26 cellular contexts compared by ENCODE assay signal in the genomic region with DNA sequence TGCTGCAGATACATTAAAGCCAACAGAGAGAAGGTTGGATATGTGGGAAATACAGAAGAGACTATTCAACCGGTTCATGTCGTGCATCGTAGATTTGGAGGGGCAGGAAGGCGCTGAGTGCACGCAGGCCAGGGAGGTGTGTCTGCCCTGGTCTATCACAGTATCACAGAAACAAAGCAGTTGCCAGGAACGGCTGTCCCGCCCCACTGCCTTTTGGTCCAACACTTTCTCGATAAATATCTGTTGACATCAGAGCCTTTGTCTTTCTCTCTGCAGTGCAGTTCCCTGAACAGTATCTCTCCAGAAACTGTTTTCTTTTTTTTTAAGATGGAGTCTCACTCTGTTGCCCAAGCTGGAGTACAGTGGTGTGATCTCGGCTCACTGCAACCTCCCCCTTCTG.
"Had no signal": no experiment of that assay in that cellular context is flagged by ENCODE, and none has a peak within 500 bp of the region (broad histone marks: within the 10 kb centered on the region; RNA-seq: fewer than 3 reads in every experiment).

No MANE protein-coding gene starts in this region.

- H3K27me3 Mint-ChIP-seq: activated naive CD4-positive, alpha-beta T cell treated with anti-CD3 and anti-CD28 coated beads, Interleukin-2, amount 50 U/mL, for 24 hours; type B pancreatic cell had no signal

- H3K4me3 Mint-ChIP-seq: activated B cell treated with CpG ODN at 0.5 μM for 24 hours; activated CD8-positive, alpha-beta memory T cell treated with anti-CD3 and anti-CD28 coated beads, Interleukin-2, amount 10 ng/mL, durations not matched to agents 7 days and 5 days; activated CD8-positive, alpha-beta T cell treated with anti-CD3 and anti-CD28 coated beads, Interleukin-2, amount 10 ng/mL, durations not matched to agents 7 days and 5 days; activated naive CD4-positive, alpha-beta T cell treated with anti-CD3 and anti-CD28 coated beads, Interleukin-2, amount 50 U/mL, for 24 hours; dendritic cell treated with granulocyte-macrophage colony-stimulating factor and Interleukin-4, amounts not matched to agents 40 ng/mL and 50 ng/mL, for 4 days; mesothelial cell of epicardium; naive thymus-derived CD4-positive, alpha-beta T cell; neural progenitor cell; T-helper 1 cell treated with Interleukin-12 subunit alpha and Interleukin-12 subunit beta and Interleukin-4 antibody, amounts not matched to agents 30 μg/mL and 1 μg/mL, for 36 hours had no signal

- H3K36me3 Mint-ChIP-seq: activated CD8-positive, alpha-beta memory T cell treated with anti-CD3 and anti-CD28 coated beads, Interleukin-2, amount 10 ng/mL, durations not matched to agents 7 days and 5 days; activated naive CD4-positive, alpha-beta T cell treated with anti-CD3 and anti-CD28 coated beads, Interleukin-2, amount 50 U/mL, for 24 hours; naive thymus-derived CD4-positive, alpha-beta T cell; neural progenitor cell; type B pancreatic cell had no signal

- FAIRE-seq: endometrium, keratinocyte had no signal

- H3K27ac Mint-ChIP-seq: activated B cell treated with CpG ODN at 0.5 μM for 24 hours; activated CD8-positive, alpha-beta memory T cell treated with anti-CD3 and anti-CD28 coated beads, Interleukin-2, amount 10 ng/mL, durations not matched to agents 7 days and 5 days; activated CD8-positive, alpha-beta T cell treated with anti-CD3 and anti-CD28 coated beads, Interleukin-2, amount 10 ng/mL, durations not matched to agents 7 days and 5 days; activated naive CD4-positive, alpha-beta T cell treated with anti-CD3 and anti-CD28 coated beads, Interleukin-2, amount 50 U/mL, for 24 hours; activated T-helper 2 cell treated with anti-CD3 and anti-CD28 coated beads, Interferon-gamma antibody, Interleukin-2, Interleukin-4, amounts not matched to agents 10 μg/mL and 5 μg/mL and 100 μg/mL, durations not matched to agents 14 hours and 24 hours and 36 hours; dendritic cell treated with granulocyte-macrophage colony-stimulating factor and Interleukin-4, amounts not matched to agents 40 ng/mL and 50 ng/mL, for 4 days; mesothelial cell of epicardium; naive thymus-derived CD4-positive, alpha-beta T cell; neural progenitor cell; T-helper 1 cell treated with Interleukin-12 subunit alpha and Interleukin-12 subunit beta and Interleukin-4 antibody, amounts not matched to agents 30 μg/mL and 1 μg/mL, for 36 hours; type B pancreatic cell had no signal

- DNase-seq: activated B cell treated with CpG ODN at 0.5 μM for 24 hours; activated CD8-positive, alpha-beta memory T cell treated with anti-CD3 and anti-CD28 coated beads, Interleukin-2, amount 10 ng/mL, durations not matched to agents 7 days and 5 days; activated CD8-positive, alpha-beta T cell treated with anti-CD3 and anti-CD28 coated beads, Interleukin-2, amount 10 ng/mL, durations not matched to agents 7 days and 5 days; activated T-cell treated with anti-CD3 and anti-CD28 coated beads, Interleukin-2, amount 50 U/mL, for 48 hours; central memory CD4-positive, alpha-beta T cell; effector CD8-positive, alpha-beta T cell; hippocampal formation; left cardiac atrium; naive thymus-derived CD4-positive, alpha-beta T cell; occipital lobe; right lobe of liver; stimulated activated CD4-positive, alpha-beta T cell treated with anti-CD3 and anti-CD28 coated beads, Interleukin-12 subunit alpha, Interleukin-12 subunit beta, amount 100 ng/mL, for 4 hours; stimulated activated CD4-positive, alpha-beta T cell treated with anti-CD3 and anti-CD28 coated beads, Interleukin-4, amount 100 ng/mL, for 1 hour; stimulated activated naive CD8-positive, alpha-beta T cell treated with anti-CD3 and anti-CD28 coated beads, Interleukin-15, Interleukin-2, amounts not matched to agents 100 U/mL and 50 U/mL, for 24 hours; T-helper 9 cell; uterus had no signal

- ATAC-seq: activated CD8-positive, alpha-beta memory T cell treated with anti-CD3 and anti-CD28 coated beads, Interleukin-2, amount 10 ng/mL, durations not matched to agents 7 days and 5 days; activated CD8-positive, alpha-beta T cell treated with anti-CD3 and anti-CD28 coated beads, Interleukin-2, amount 10 ng/mL, durations not matched to agents 7 days and 5 days; gastroesophageal sphincter; left cardiac atrium; naive thymus-derived CD4-positive, alpha-beta T cell; stimulated activated naive CD8-positive, alpha-beta T cell treated with anti-CD3 and anti-CD28 coated beads, Interleukin-15, Interleukin-2, amounts not matched to agents 100 U/mL and 50 U/mL, for 24 hours had no signal

- H3K9me3 Mint-ChIP-seq: activated B cell treated with CpG ODN at 0.5 μM for 24 hours; activated naive CD4-positive, alpha-beta T cell treated with anti-CD3 and anti-CD28 coated beads, Interleukin-2, amount 50 U/mL, for 24 hours; activated T-helper 2 cell treated with anti-CD3 and anti-CD28 coated beads, Interferon-gamma antibody, Interleukin-2, Interleukin-4, amounts not matched to agents 10 μg/mL and 5 μg/mL and 100 μg/mL, durations not matched to agents 14 hours and 24 hours and 36 hours; dendritic cell treated with granulocyte-macrophage colony-stimulating factor and Interleukin-4, amounts not matched to agents 40 ng/mL and 50 ng/mL, for 4 days; naive thymus-derived CD4-positive, alpha-beta T cell; T-helper 1 cell treated with Interleukin-12 subunit alpha and Interleukin-12 subunit beta and Interleukin-4 antibody, amounts not matched to agents 30 μg/mL and 1 μg/mL, for 36 hours had no signal
